In genomic region chr7:128910569-128910945, GRCh38 we compare ENCODE assay signal across 11 cellular contexts. TPM values are rescaled to one million over a fixed set of nuclear protein-coding genes. Genes with fewer than 3 reads are reported as not detected.
DNase-seq lines count a peak whose midpoint lies in the region; ATAC-seq, FAIRE-seq and TF ChIP-seq lines count a peak whose summit lies in the region.
"Had no signal": no experiment of that assay in that cellular context is flagged by ENCODE, and none has a peak within 500 bp of the region (broad histone marks: within the 10 kb centered on the region; RNA-seq: fewer than 3 reads in every experiment).

KCP (minus strand) TSS chr7:128910709; CDS start chr7:128910676, 33 bp downstream.

- TF ChIP-seq CTCF in D721Med (IDR thresholded peaks at IDR 0.05; ENCODE audit: insufficient read depth, missing control alignments) (no peak), K562 (IDR thresholded peaks at IDR 0.05 in 2 of 3, conservative IDR thresholded peaks at IDR 0.05 in 1 of 3; ENCODE audit: insufficient read depth in 2 of 3, low read depth in 1 of 3, low read length in 3 of 3) (no peak), retinal pigment epithelial cell (conservative IDR thresholded peaks at IDR 0.05; ENCODE audit: low read depth, low read length) (no peak)

- no peaks in the 10 kb centered on the region for H3K36me3 ChIP-seq in K562 (ENCODE audit: control insufficient read depth, insufficient read depth, low read length)
- no peaks in the 10 kb centered on the region for H3K36me3 ChIP-seq in iPS-18a (ENCODE audit: control insufficient read depth, low read depth, low read length)

- TF ChIP-seq POLR2A in K562 (conservative IDR thresholded peaks at IDR 0.05) = no peak

- CTCF ChIA-PET in K562 (lab: Yijun Ruan, JAX; ENCODE audit: low intra/inter-chr PET ratio) = no interaction called here

- peak within 1 kb of the TSS; percentile 47 for H2AFZ ChIP-seq in K562 (ENCODE audit: low read depth, low read length)

- intact Hi-C loops in K562 (cut with micrococcal nuclease) = no loop called here

- in situ Hi-C loops in K562 (cut with MboI) = loop anchor here (5.0 kb wide), 1 partner anchor 53 kb away; no protein-coding TSS in a partner anchor

- peak within 1 kb of the TSS in 1 of 2 experiments; percentile 80; a peak in 2 of 4 replicates for H3K9ac ChIP-seq in K562 (ENCODE audit: insufficient read depth in 1 of 2, low read depth in 2 of 2, low read length in 2 of 2)
- H3K9ac ChIP-seq in iPS-18a (ENCODE audit: low read length) = peak within 1 kb of the TSS; percentile 9

- H3K9me1 ChIP-seq in K562 (ENCODE audit: control insufficient read depth, insufficient read depth, low read length) = no peaks in the 10 kb centered on the region

- POLR2A ChIA-PET in K562 (lab: Yijun Ruan, JAX) = interaction anchor here (0.6 to 2.3 kb wide), 4 partner anchors 10 to 294 kb away, joined by 3 to 8 read pairs (median 4); no protein-coding TSS in a partner anchor

- H4K20me1 ChIP-seq in K562 (replicated peaks; ENCODE audit: control insufficient read depth, insufficient read depth, low read length) = peaks cover 11% of the 10 kb centered on the region; the same call in 1 of the 2 replicates

- peaks cover 0 to 35% of the 10 kb centered on the region in 2 experiments; a peak in 2 of 5 replicates for H3K4me1 ChIP-seq in K562 (replicated peaks in 1 of 2; ENCODE audit: control insufficient read depth in 2 of 2, insufficient read depth in 2 of 2, low read length in 2 of 2)
- H3K4me1 ChIP-seq in iPS-18a (ENCODE audit: control insufficient read depth, low read depth, low read length) = peaks cover 26% of the 10 kb centered on the region

- FAIRE-seq in D721Med (lab: Jason Lieb, UNC) (no peak), K562 (lab: Jason Lieb, UNC) (no peak)
- FAIRE-seq: bronchial epithelial cell had no signal

- DNase-seq in D721Med (ENCODE audit: insufficient read length, low spot score) = peak; percentile 77
- DNase-seq in K562 (ENCODE audit: extremely low read depth in 1 of 4, low spot score in 3 of 4) = peak in 2 of 4 experiments; percentile 56 to 61
- DNase-seq in retinal pigment epithelial cell (ENCODE audit: low read depth) = no peak
- no peak for DNase-seq in NCI-H526 treated with DMSO at 0.1 percent for 48 hours (lab: John Stamatoyannopoulos, UW)
- no peak for DNase-seq in occipital lobe (lab: John Stamatoyannopoulos, UW)
- DNase-seq: activated CD4-positive, alpha-beta T cell treated with anti-CD3 and anti-CD28 coated beads, Interleukin-2, amount 10 ng/mL, durations not matched to agents 7 days and 5 days had no signal

- no TSS peak for BruUV-seq in K562 (replicated peaks; lab: Mats Ljungman, UMichigan)

- no peaks in the 10 kb centered on the region for H3K79me2 ChIP-seq in K562 (ENCODE audit: control insufficient read depth, insufficient read depth, low read length)

- H3K27me3 ChIP-seq in K562 (ENCODE audit: control insufficient read depth in 2 of 2, insufficient read depth in 2 of 2, low read length in 2 of 2) (peaks cover 48 to 80% of the 10 kb centered on the region in 2 experiments), iPS-18a (ENCODE audit: control insufficient read depth, insufficient read depth, low read length) (peaks cover 24% of the 10 kb centered on the region)

- no peak for TF ChIP-seq RAD21 in K562 (CRISPR knock-in tag; conservative IDR thresholded peaks at IDR 0.05 in 1 of 2, IDR thresholded peaks at IDR 0.05 in 1 of 2)

- H3K4me3 ChIP-seq in K562 (no peak within 1 kb of the TSS), iPS-18a (ENCODE audit: low read length) (peak within 1 kb of the TSS; percentile 72), retinal pigment epithelial cell (ENCODE audit: low read length) (peak within 1 kb of the TSS; percentile 48)

- no peak for TF ChIP-seq EP300 in K562 (IDR thresholded peaks at IDR 0.05; ENCODE audit: low read length)

- no peak within 1 kb of the TSS for H3K27ac ChIP-seq in K562 (ENCODE audit: extremely low read depth, low read depth, low read length)
- H3K27ac ChIP-seq in iPS-18a (ENCODE audit: low read length) = no peak within 1 kb of the TSS

- H3K9me3 ChIP-seq in K562 (replicated peaks; ENCODE audit: control insufficient read depth, insufficient read depth, low read depth, low read length) = no peaks in the 10 kb centered on the region; the same call in 1 of the 2 replicates
- no peaks in the 10 kb centered on the region for H3K9me3 ChIP-seq in iPS-18a (ENCODE audit: control insufficient read depth, low read depth, low read length)

- WGBS in K562 (ENCODE audit: insufficient coverage, low coverage, missing lambda C conversion rate) = 29% methylated on average over 30 of the region's 34 CpGs

- ATAC-seq in K562 (peak; percentile 10; the same call in 2 of the 3 replicates), HG03139 (IDR thresholded peaks at IDR 0.05; ENCODE audit: unreplicated experiment) (no peak), HG03565 (IDR thresholded peaks at IDR 0.05; ENCODE audit: unreplicated experiment) (no peak)

- H3K4me2 ChIP-seq in K562 (ENCODE audit: insufficient read depth, low read length) = no peak within 1 kb of the TSS; the same call in 1 of the 2 replicates

TF ChIP-seq in K562, 482 proteins besides CTCF, POLR2A, EP300 and RAD21 (continues in another document):
- TF ChIP-seq PCBP1 (IDR thresholded peaks at IDR 0.05; ENCODE audit: low read depth, low read length, poor library complexity, severe bottlenecking) (peak; percentile 35), MEIS2 (IDR thresholded peaks at IDR 0.05; ENCODE audit: partially characterized antibody) (peak; percentile 14), TGIF2 (CRISPR knock-in tag; IDR thresholded peaks at IDR 0.05) (peak; percentile 45; the same call in 1 of the 2 replicates)
- TF ChIP-seq, protein P1, sequence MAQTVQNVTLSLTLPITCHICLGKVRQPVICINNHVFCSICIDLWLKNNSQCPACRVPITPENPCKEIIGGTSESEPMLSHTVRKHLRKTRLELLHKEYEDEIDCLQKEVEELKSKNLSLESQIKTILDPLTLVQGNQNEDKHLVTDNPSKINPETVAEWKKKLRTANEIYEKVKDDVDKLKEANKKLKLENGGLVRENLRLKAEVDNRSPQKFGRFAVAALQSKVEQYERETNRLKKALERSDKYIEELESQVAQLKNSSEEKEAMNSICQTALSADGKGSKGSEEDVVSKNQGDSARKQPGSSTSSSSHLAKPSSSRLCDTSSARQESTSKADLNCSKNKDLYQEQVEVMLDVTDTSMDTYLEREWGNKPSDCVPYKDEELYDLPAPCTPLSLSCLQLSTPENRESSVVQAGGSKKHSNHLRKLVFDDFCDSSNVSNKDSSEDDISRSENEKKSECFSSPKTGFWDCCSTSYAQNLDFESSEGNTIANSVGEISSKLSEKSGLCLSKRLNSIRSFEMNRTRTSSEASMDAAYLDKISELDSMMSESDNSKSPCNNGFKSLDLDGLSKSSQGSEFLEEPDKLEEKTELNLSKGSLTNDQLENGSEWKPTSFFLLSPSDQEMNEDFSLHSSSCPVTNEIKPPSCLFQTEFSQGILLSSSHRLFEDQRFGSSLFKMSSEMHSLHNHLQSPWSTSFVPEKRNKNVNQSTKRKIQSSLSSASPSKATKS (CRISPR knock-in tag; IDR thresholded peaks at IDR 0.05) = no peak
- TF ChIP-seq, protein P2, sequence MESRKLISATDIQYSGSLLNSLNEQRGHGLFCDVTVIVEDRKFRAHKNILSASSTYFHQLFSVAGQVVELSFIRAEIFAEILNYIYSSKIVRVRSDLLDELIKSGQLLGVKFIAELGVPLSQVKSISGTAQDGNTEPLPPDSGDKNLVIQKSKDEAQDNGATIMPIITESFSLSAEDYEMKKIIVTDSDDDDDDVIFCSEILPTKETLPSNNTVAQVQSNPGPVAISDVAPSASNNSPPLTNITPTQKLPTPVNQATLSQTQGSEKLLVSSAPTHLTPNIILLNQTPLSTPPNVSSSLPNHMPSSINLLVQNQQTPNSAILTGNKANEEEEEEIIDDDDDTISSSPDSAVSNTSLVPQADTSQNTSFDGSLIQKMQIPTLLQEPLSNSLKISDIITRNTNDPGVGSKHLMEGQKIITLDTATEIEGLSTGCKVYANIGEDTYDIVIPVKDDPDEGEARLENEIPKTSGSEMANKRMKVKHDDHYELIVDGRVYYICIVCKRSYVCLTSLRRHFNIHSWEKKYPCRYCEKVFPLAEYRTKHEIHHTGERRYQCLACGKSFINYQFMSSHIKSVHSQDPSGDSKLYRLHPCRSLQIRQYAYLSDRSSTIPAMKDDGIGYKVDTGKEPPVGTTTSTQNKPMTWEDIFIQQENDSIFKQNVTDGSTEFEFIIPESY (CRISPR knock-in tag; IDR thresholded peaks at IDR 0.05) = 0 out of 2 replicates have a peak, but pooled peaks have one; percentile 28
- TF ChIP-seq, protein P3, sequence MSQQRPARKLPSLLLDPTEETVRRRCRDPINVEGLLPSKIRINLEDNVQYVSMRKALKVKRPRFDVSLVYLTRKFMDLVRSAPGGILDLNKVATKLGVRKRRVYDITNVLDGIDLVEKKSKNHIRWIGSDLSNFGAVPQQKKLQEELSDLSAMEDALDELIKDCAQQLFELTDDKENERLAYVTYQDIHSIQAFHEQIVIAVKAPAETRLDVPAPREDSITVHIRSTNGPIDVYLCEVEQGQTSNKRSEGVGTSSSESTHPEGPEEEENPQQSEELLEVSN (IDR thresholded peaks at IDR 0.05; ENCODE audit: borderline replicate concordance in 1 of 2, extremely low read depth in 1 of 2, insufficient read depth in 1 of 2, insufficient read length in 1 of 2, low read depth in 1 of 2, low read length in 1 of 2, poor library complexity in 1 of 2, severe bottlenecking in 1 of 2) = peak in 1 of 2 experiments; percentile 15

RNA-seq across cellular contexts. Expression of gene KCP, which starts in this region (rescaled TPM):
- total RNA-seq in K562 (2011; cell fraction: chromatin; rRNA removed; ENCODE audit: low replicate concordance) = 0.19 and 2.1 TPM in 2 replicates
- 0.79 and 1.3 TPM in 2 replicates for total RNA-seq in K562 (2011; cell fraction: nucleolus; rRNA removed)
- 0.73 and 0.84 TPM in 2 replicates for total RNA-seq in K562 (2011; cell fraction: nucleoplasm; rRNA removed)
- total RNA-seq in K562 (2014; rRNA removed) = 0.09 TPM in 1 of 2 replicates, not detected in the other
- not detected in 2 replicates for total RNA-seq in K562 (2014; rRNA removed; fragmentation: Illumina TruSeq; extraction: Trizol)
- 0.15 TPM in 1 of 2 replicates, not detected in the other for total RNA-seq in K562 (2015; rRNA removed; fragmentation: Illumina TruSeq; extraction: Trizol)
- total RNA-seq in K562 (2021) = 0.16 TPM in 1 of 2 replicates, not detected in the other
- polyA plus RNA-seq in K562 (2011; rRNA removed) = 0.07 and 0.09 TPM in 2 replicates
- polyA plus RNA-seq in K562 (2011; cell fraction: cytosol; rRNA removed) = 0.15 TPM in 1 of 2 replicates, not detected in the other
- polyA plus RNA-seq in K562 (2011; cell fraction: nucleus; rRNA removed) = 0.86 and 1.5 TPM in 2 replicates
- 0.34 and 3.9 TPM in 2 replicates for polyA plus RNA-seq in K562 (2012)
- not detected in 2 replicates for polyA plus RNA-seq in K562 (2014; fragmentation: Illumina TruSeq; extraction: Trizol)
- polyA plus RNA-seq in K562 (2014; fragmentation: Nextera tagmentation; extraction: Ambion mirVana) = under 1 TPM; 0.06 to 0.17 TPM
- 0.09 and 0.15 TPM in 2 replicates for polyA plus RNA-seq in K562 (2014; rRNA removed)
- 0.11 TPM in 1 of 2 replicates, not detected in the other for polyA minus RNA-seq in K562 (2011; rRNA and poly(A)+ RNA removed)
- not detected in 2 replicates for polyA minus RNA-seq in K562 (2011; cell fraction: cytosol; rRNA and poly(A)+ RNA removed)
- 0.54 and 0.67 TPM in 2 replicates for polyA minus RNA-seq in K562 (2011; cell fraction: nucleus; rRNA and poly(A)+ RNA removed)
- total RNA-seq in occipital lobe = 0.16 TPM
- total RNA-seq: NCI-H460 had no signal
